In genomic region chr21:46457801-46458314, GRCh38 we compare ENCODE assay signal across 1 cellular context.
A peak's percentile ranks its signal among the peaks of the same experiment; 100 is the strongest.
TF ChIP-seq lines count a peak whose summit lies in the region.

No MANE protein-coding gene starts in this region.

TF ChIP-seq in HepG2, 621 proteins besides CTCF, POLR2A, EP300 and RAD21 (continued from another document):
- TF ChIP-seq ZNF567 (CRISPR knock-in tag; IDR thresholded peaks at IDR 0.05; ENCODE audit: borderline replicate concordance) (0 out of 2 replicates have a peak, but pooled peaks have one; percentile 1), KLF6 (CRISPR knock-in tag; IDR thresholded peaks at IDR 0.05) (0 out of 2 replicates have a peak, but pooled peaks have one; percentile 46), HOXA7 (CRISPR knock-in tag; IDR thresholded peaks at IDR 0.05) (no peak), ZNF572 (CRISPR knock-in tag; IDR thresholded peaks at IDR 0.05) (no peak), HNRNPH1 (optimal IDR thresholded peaks at IDR 0.05; ENCODE audit: low read depth, low read length) (no peak), MLLT10 (CRISPR knock-in tag; IDR thresholded peaks at IDR 0.05) (0 out of 2 replicates have a peak, but pooled peaks have one; percentile 44), ZBTB37 (CRISPR knock-in tag; IDR thresholded peaks at IDR 0.05) (no peak), SPEN (CRISPR knock-in tag; IDR thresholded peaks at IDR 0.05; ENCODE audit: low read depth) (no peak), NFKB2 (CRISPR knock-in tag; IDR thresholded peaks at IDR 0.05; ENCODE audit: borderline replicate concordance) (no peak), CSRNP1 (CRISPR knock-in tag; IDR thresholded peaks at IDR 0.05) (0 out of 2 replicates have a peak, but pooled peaks have one; percentile 76), ZKSCAN5 (CRISPR knock-in tag; IDR thresholded peaks at IDR 0.05) (no peak), SALL2 (CRISPR knock-in tag; IDR thresholded peaks at IDR 0.05) (0 out of 2 replicates have a peak, but pooled peaks have one; percentile 10), MXD4 (CRISPR knock-in tag; IDR thresholded peaks at IDR 0.05) (no peak), TRIM24 (CRISPR knock-in tag; IDR thresholded peaks at IDR 0.05) (no peak), RORA (CRISPR knock-in tag; IDR thresholded peaks at IDR 0.05) (no peak), SIN3A (IDR thresholded peaks at IDR 0.05; ENCODE audit: borderline replicate concordance, low read depth, low read length) (no peak), SAP130 (CRISPR knock-in tag; IDR thresholded peaks at IDR 0.05; ENCODE audit: low read depth) (no peak), RFX3 (CRISPR knock-in tag; IDR thresholded peaks at IDR 0.05) (no peak), AGO2 (optimal IDR thresholded peaks at IDR 0.05; ENCODE audit: low read depth, low read length) (peak; percentile 81), ZXDC (CRISPR knock-in tag; IDR thresholded peaks at IDR 0.05) (no peak), ZNF513 (CRISPR knock-in tag; conservative IDR thresholded peaks at IDR 0.05) (no peak), TIGD3 (CRISPR knock-in tag; IDR thresholded peaks at IDR 0.05; ENCODE audit: borderline replicate concordance) (no peak), PRPF4 (IDR thresholded peaks at IDR 0.05; ENCODE audit: low read depth, low read length, poor library complexity, severe bottlenecking) (no peak), NFYC (CRISPR knock-in tag; IDR thresholded peaks at IDR 0.05) (no peak), ZNF709 (CRISPR knock-in tag; IDR thresholded peaks at IDR 0.05) (0 out of 2 replicates have a peak, but pooled peaks have one; percentile 47), FOXM1 (CRISPR knock-in tag; IDR thresholded peaks at IDR 0.05) (0 out of 2 replicates have a peak, but pooled peaks have one; percentile 39)
